ENCODE assay signal across 8 cellular contexts in genomic region chr12:48296586-48297396, GRCh38.
DNase-seq lines count a peak whose midpoint lies in the region; ATAC-seq lines count a peak whose summit lies in the region.

No MANE protein-coding gene starts in this region.

- H3K9ac ChIP-seq in muscle layer of colon (ENCODE audit: low read length): peak overlapping the region; percentile 41

- H3K36me3 Mint-ChIP-seq in stimulated activated memory B cell treated with anti-CD40 and anti-IgM and Interleukin-4, amounts not matched to agents 10 μg/mL and 1 μg/mL and 100 μg/mL, for 72 hours: no peaks in the 10 kb centered on the region

- peaks cover 26% of the 10 kb centered on the region for H3K27me3 Mint-ChIP-seq in stimulated activated memory B cell treated with anti-CD40 and anti-IgM and Interleukin-4, amounts not matched to agents 10 μg/mL and 1 μg/mL and 100 μg/mL, for 72 hours

- no peaks in the 10 kb centered on the region for H3K36me3 ChIP-seq in muscle layer of colon (ENCODE audit: insufficient read depth, low read length)

- no peak overlapping the region for H3K27ac Mint-ChIP-seq in stimulated activated memory B cell treated with anti-CD40 and anti-IgM and Interleukin-4, amounts not matched to agents 10 μg/mL and 1 μg/mL and 100 μg/mL, for 72 hours

- H3K4me3 Mint-ChIP-seq in stimulated activated memory B cell treated with anti-CD40 and anti-IgM and Interleukin-4, amounts not matched to agents 10 μg/mL and 1 μg/mL and 100 μg/mL, for 72 hours: peak overlapping the region; percentile 76

- no peaks in the 10 kb centered on the region for H3K9me3 ChIP-seq in muscle layer of colon (ENCODE audit: low read length)

- H3K4me3 ChIP-seq in muscle layer of colon (ENCODE audit: low read depth in 1 of 2, low read length in 2 of 2): peak overlapping the region; percentile 60 to 73

- no peaks in the 10 kb centered on the region for H3K27me3 ChIP-seq in muscle layer of colon (ENCODE audit: control insufficient read depth in 1 of 2, insufficient read depth in 2 of 2, low read length in 2 of 2)

- H3K4me1 Mint-ChIP-seq in stimulated activated memory B cell treated with anti-CD40 and anti-IgM and Interleukin-4, amounts not matched to agents 10 μg/mL and 1 μg/mL and 100 μg/mL, for 72 hours: peaks cover 12% of the 10 kb centered on the region

- peak; percentile 62 for DNase-seq in NCI-H2171 treated with DMSO at 0.1 percent for 48 hours (lab: John Stamatoyannopoulos, UW)
- peak; percentile 14 for DNase-seq in activated T-helper 9 cell treated with anti-CD3 and anti-CD28 coated beads, Interleukin-2, amount 50 U/mL, for 16 hours (ENCODE audit: low read depth)
- peak; percentile 62 for DNase-seq in fibroblast of peridontal ligament (ENCODE audit: extremely low read depth)

- peak overlapping the region; percentile 50 for H3K27ac ChIP-seq in muscle layer of colon (ENCODE audit: low read depth, low read length)

- ATAC-seq in GM18858 (IDR thresholded peaks at IDR 0.05; ENCODE audit: unreplicated experiment) (peak; percentile 49), HG02840 (IDR thresholded peaks at IDR 0.05; ENCODE audit: low FRiP score, unreplicated experiment) (no peak), HG02588 (IDR thresholded peaks at IDR 0.05; ENCODE audit: unreplicated experiment) (no peak)
- ATAC-seq in stimulated activated memory B cell treated with anti-CD40 and anti-IgM and Interleukin-4, amounts not matched to agents 10 μg/mL and 1 μg/mL and 100 μg/mL, for 72 hours: peak; percentile 86

- no peaks in the 10 kb centered on the region for H3K9me3 Mint-ChIP-seq in stimulated activated memory B cell treated with anti-CD40 and anti-IgM and Interleukin-4, amounts not matched to agents 10 μg/mL and 1 μg/mL and 100 μg/mL, for 72 hours

- peaks cover 5% of the 10 kb centered on the region for H3K4me1 ChIP-seq in muscle layer of colon (ENCODE audit: insufficient read depth, low read length)

Comparison
In these comparisons a context has a peak if more than half of its experiments do, and no peak if none do; other contexts are left out.
1. ATAC-seq: peak in GM18858 (single experiment) and stimulated activated memory B cell treated with anti-CD40 and anti-IgM and Interleukin-4, amounts not matched to agents 10 μg/mL and 1 μg/mL and 100 μg/mL, for 72 hours (single experiment); none in HG02840 (single experiment) and HG02588 (single experiment).
2. Peak in every context shown above with its lines, with median percentiles within 50 percentile points of each other: DNase-seq.